Comparison of ENCODE assay signal across 21 cellular contexts in genomic region chr6:36374194-36374593, GRCh38. TPM values are rescaled to one million over a fixed set of nuclear protein-coding genes. Genes with fewer than 3 reads are reported as not detected.
DNase-seq lines count a peak whose midpoint lies in the region; ATAC-seq and TF ChIP-seq lines count a peak whose summit lies in the region.
"Had no signal": no experiment of that assay in that cellular context is flagged by ENCODE, and none has a peak within 500 bp of the region (broad histone marks: within the 10 kb centered on the region; RNA-seq: fewer than 3 reads in every experiment).

No MANE protein-coding gene starts in this region.

- peaks cover 0 to 5% of the 10 kb centered on the region in 2 experiments; a peak in 1 of 4 replicates for H3K4me1 ChIP-seq in SK-N-SH (ENCODE audit: control insufficient read depth in 1 of 2, insufficient read depth in 2 of 2, low read depth in 1 of 2, low read length in 1 of 2)
- peaks cover 22% of the 10 kb centered on the region for H3K4me1 ChIP-seq in PC-9 (replicated peaks; ENCODE audit: insufficient read depth)
- H3K4me1 ChIP-seq in neuronal stem cell (ENCODE audit: control insufficient read depth in 2 of 2, insufficient read depth in 1 of 2, low read depth in 1 of 2, low read length in 2 of 2): no peaks in the 10 kb centered on the region
- H3K4me1 ChIP-seq: Caco-2 had no signal

- no peak overlapping the region for H2AFZ ChIP-seq in SK-N-SH (ENCODE audit: low read depth)
- no peak overlapping the region for H2AFZ ChIP-seq in PC-9
- H2AFZ ChIP-seq in neuronal stem cell (ENCODE audit: low read length): no peak overlapping the region
- H2AFZ ChIP-seq: GM23248 had no signal

- H4K20me1 ChIP-seq in SK-N-SH (ENCODE audit: insufficient read depth) (no peaks in the 10 kb centered on the region), PC-9 (ENCODE audit: insufficient read depth) (no peaks in the 10 kb centered on the region)
- H4K20me1 ChIP-seq: BLaER1 had no signal

- H2BK12ac ChIP-seq in neuronal stem cell (ENCODE audit: low read length): peak overlapping the region; percentile 27

- no peak overlapping the region for H3K23ac ChIP-seq in neuronal stem cell (ENCODE audit: low read depth, low read length, poor library complexity)

- peak overlapping the region; percentile 61 for H3K18ac ChIP-seq in neuronal stem cell (ENCODE audit: low read length)

- TF ChIP-seq CTCF in SK-N-SH (IDR thresholded peaks at IDR 0.05) (no peak), PC-9 (conservative IDR thresholded peaks at IDR 0.05) (no peak)

- H3F3A ChIP-seq in SK-N-SH (replicated peaks; ENCODE audit: insufficient read depth): no peaks in the 10 kb centered on the region
- H3F3A ChIP-seq in PC-9 (ENCODE audit: insufficient read depth, low read depth): peaks cover 18% of the 10 kb centered on the region; the same call in 1 of the 2 replicates

- H4K8ac ChIP-seq in neuronal stem cell (ENCODE audit: low read depth, low read length): no peak overlapping the region

- H3K79me1 ChIP-seq in neuronal stem cell (ENCODE audit: low read depth, low read length): no peaks in the 10 kb centered on the region

- ATAC-seq in SK-N-SH treated with all-trans-retinoic acid at 6 μM for 48 hours: no peak
- ATAC-seq: CD8-positive, alpha-beta T cell had no signal

- POLR2A ChIA-PET in SK-N-SH (lab: Yijun Ruan, JAX): no interaction called here
- POLR2A ChIA-PET in PC-9 (lab: Charles Lee; ENCODE audit: unreplicated experiment): interaction anchor here (0.7 kb wide), 1 partner anchor 559 kb away, joined by 6 read pairs; no protein-coding TSS in a partner anchor

- no peak overlapping the region for H2BK5ac ChIP-seq in neuronal stem cell (ENCODE audit: low read length)

- H3K9me2 ChIP-seq in SK-N-SH (no peaks in the 10 kb centered on the region), PC-9 (ENCODE audit: insufficient read depth) (no peaks in the 10 kb centered on the region)

- H3K9ac ChIP-seq in SK-N-SH (no peak overlapping the region), neuronal stem cell (ENCODE audit: low read depth, low read length, poor library complexity) (no peak overlapping the region)
- H3K9ac ChIP-seq: BLaER1, GM23248 had no signal

- H3K79me2 ChIP-seq in SK-N-SH (ENCODE audit: insufficient read depth) (no peaks in the 10 kb centered on the region), PC-9 (ENCODE audit: low read depth) (no peaks in the 10 kb centered on the region)

- BruUV-seq in PC-9 (replicated peaks; lab: Mats Ljungman, UMichigan): no TSS peak

- H3K14ac ChIP-seq in neuronal stem cell (ENCODE audit: low read length): no peak overlapping the region

- intact Hi-C loops in PC-9 (cut with micrococcal nuclease; ENCODE audit: unreplicated experiment): no loop called here

- no peak overlapping the region for H3K4me3 Mint-ChIP-seq in activated T-cell treated with anti-CD3 and anti-CD28 coated beads, Interleukin-2, amount 50 U/mL, for 24 hours
- H3K4me3 Mint-ChIP-seq: B cell; CD4-positive, CD25-positive, alpha-beta regulatory T cell; CD8-positive, alpha-beta T cell had no signal

- H3K4me1 Mint-ChIP-seq in activated T-cell treated with anti-CD3 and anti-CD28 coated beads, Interleukin-2, amount 50 U/mL, for 24 hours (ENCODE audit: low read depth): no peaks in the 10 kb centered on the region

- H4K91ac ChIP-seq in neuronal stem cell (ENCODE audit: low read depth, low read length, poor library complexity): no peak overlapping the region

- no peak overlapping the region for H2BK15ac ChIP-seq in neuronal stem cell (ENCODE audit: low read length)

- H3K27me3 Mint-ChIP-seq in activated T-cell treated with anti-CD3 and anti-CD28 coated beads, Interleukin-2, amount 50 U/mL, for 24 hours: peaks cover 5% of the 10 kb centered on the region

- H3K4me3 ChIP-seq in SK-N-SH (ENCODE audit: low read depth in 2 of 2, low read length in 1 of 2) (no peak overlapping the region), PC-9 (no peak overlapping the region), neuronal stem cell (ENCODE audit: low read length in 2 of 2) (no peak overlapping the region)
- H3K4me3 ChIP-seq: BLaER1, GM23248 had no signal

- CTCF ChIA-PET in SK-N-SH (lab: Yijun Ruan, JAX): interaction anchor here (1.0 to 1.3 kb wide), 2 partner anchors 33 to 105 kb away, joined by 4 to 5 read pairs; no protein-coding TSS in a partner anchor
- CTCF ChIA-PET in PC-9 (lab: Charles Lee): no interaction called here

- no peak overlapping the region for H3K4ac ChIP-seq in neuronal stem cell (ENCODE audit: low read length)

- no peak for DNase-seq in SK-N-SH
- DNase-seq in PC-9: no peak
- no peak for DNase-seq in neuronal stem cell (ENCODE audit: low spot score)
- DNase-seq in activated T-cell treated with anti-CD3 and anti-CD28 coated beads, Interleukin-2, amount 50 U/mL, for 24 hours: no peak
- no peak for DNase-seq in GM19240 (ENCODE audit: insufficient read length, low spot score)
- DNase-seq in activated CD8-positive, alpha-beta memory T cell treated with anti-CD3 and anti-CD28 coated beads for 24 hours: no peak
- DNase-seq: Caco-2; CD4-positive, CD25-positive, alpha-beta regulatory T cell; CD8-positive, alpha-beta T cell; DMS153; DND-41; H7; HCEC 1CT had no signal

- TF ChIP-seq RAD21 in SK-N-SH (IDR thresholded peaks at IDR 0.05; ENCODE audit: low read length): no peak

- no peak overlapping the region for H2AK5ac ChIP-seq in neuronal stem cell (ENCODE audit: low read depth, low read length)

- H3K4me2 ChIP-seq in SK-N-SH (no peak overlapping the region), PC-9 (0 out of 2 replicates have a peak overlapping the region, but pooled peaks have one; percentile 2), neuronal stem cell (ENCODE audit: insufficient read depth, low read length, poor library complexity, severe bottlenecking) (no peak overlapping the region)
- H3K4me2 ChIP-seq: BLaER1 had no signal

- no peak for TF ChIP-seq EP300 in SK-N-SH (IDR thresholded peaks at IDR 0.05; ENCODE audit: borderline replicate concordance in 1 of 2, low read depth in 1 of 2, low read length in 1 of 2)

- no peak overlapping the region for H3K27ac Mint-ChIP-seq in activated T-cell treated with anti-CD3 and anti-CD28 coated beads, Interleukin-2, amount 50 U/mL, for 24 hours
- H3K27ac Mint-ChIP-seq: B cell; CD4-positive, CD25-positive, alpha-beta regulatory T cell; CD8-positive, alpha-beta T cell had no signal

- no peak overlapping the region for H3K27ac ChIP-seq in SK-N-SH (ENCODE audit: low read depth in 2 of 2, low read length in 1 of 2)
- no peak overlapping the region for H3K27ac ChIP-seq in PC-9
- H3K27ac ChIP-seq in neuronal stem cell (replicated peaks; ENCODE audit: low read length): no peak overlapping the region
- H3K27ac ChIP-seq: 22Rv1, BLaER1, C4-2B, GM23248 had no signal

- no peak overlapping the region for H2BK120ac ChIP-seq in neuronal stem cell (ENCODE audit: low read depth, low read length)

- no peaks in the 10 kb centered on the region for H3K9me3 Mint-ChIP-seq in activated T-cell treated with anti-CD3 and anti-CD28 coated beads, Interleukin-2, amount 50 U/mL, for 24 hours
- H3K9me3 Mint-ChIP-seq: CD8-positive, alpha-beta T cell had no signal

- WGBS in SK-N-SH (ENCODE audit: low lambda C conversion rate): 69% methylated on average over 4 of the region's 4 CpGs
- WGBS in neuronal stem cell (ENCODE audit: extremely low coverage in 2 of 2, insufficient read length in 2 of 2, insufficient replicate concordance in 1 of 2), 2 donors: no CpG with 5 or more reads among the region's 4 CpGs

- no peaks in the 10 kb centered on the region for H3K9me3 ChIP-seq in SK-N-SH
- no peaks in the 10 kb centered on the region for H3K9me3 ChIP-seq in PC-9 (ENCODE audit: insufficient read depth, low read depth)
- no peaks in the 10 kb centered on the region for H3K9me3 ChIP-seq in neuronal stem cell (replicated peaks in 1 of 2; ENCODE audit: control insufficient read depth in 2 of 2, insufficient read depth in 1 of 2, low read depth in 1 of 2, low read length in 2 of 2)
- H3K9me3 ChIP-seq: BLaER1, Caco-2 had no signal

- H3K36me3 ChIP-seq in SK-N-SH (replicated peaks in 1 of 2; ENCODE audit: control insufficient read depth in 1 of 2, insufficient read depth in 2 of 2, low read length in 1 of 2): no peaks in the 10 kb centered on the region
- no peaks in the 10 kb centered on the region for H3K36me3 ChIP-seq in PC-9 (ENCODE audit: low read depth)
- H3K36me3 ChIP-seq in neuronal stem cell (replicated peaks in 1 of 2; ENCODE audit: control insufficient read depth in 2 of 2, insufficient read depth in 2 of 2, low read length in 2 of 2): no peaks in the 10 kb centered on the region
- H3K36me3 ChIP-seq: BLaER1 had no signal

- H3K27me3 ChIP-seq in SK-N-SH (ENCODE audit: insufficient read depth) (no peaks in the 10 kb centered on the region), PC-9 (ENCODE audit: insufficient read depth, low read depth) (no peaks in the 10 kb centered on the region), neuronal stem cell (ENCODE audit: control insufficient read depth in 3 of 3, insufficient read depth in 3 of 3, low read depth in 1 of 3, low read length in 3 of 3) (peaks cover 0 to 42% (median 0%) of the 10 kb centered on the region in 3 experiments)
- H3K27me3 ChIP-seq: BLaER1 had no signal

- H3K36me3 Mint-ChIP-seq in activated T-cell treated with anti-CD3 and anti-CD28 coated beads, Interleukin-2, amount 50 U/mL, for 24 hours (ENCODE audit: low read depth): no peaks in the 10 kb centered on the region
- H3K36me3 Mint-ChIP-seq: CD8-positive, alpha-beta T cell had no signal

TF ChIP-seq in SK-N-SH, 30 proteins besides CTCF, POLR2A, EP300 and RAD21 (continues in another document):
- TF ChIP-seq YY1 (IDR thresholded peaks at IDR 0.05; ENCODE audit: low read depth): no peak

TF ChIP-seq in SK-N-SH treated with all-trans-retinoic acid at 6 μM for 48 hours, 23 proteins besides CTCF, POLR2A, EP300 and RAD21 (continues in another document):
- no peak for TF ChIP-seq ZC3H10 (CRISPR knock-in tag; IDR thresholded peaks at IDR 0.05)
- no peak for TF ChIP-seq RARB (CRISPR knock-in tag; IDR thresholded peaks at IDR 0.05)
- TF ChIP-seq GLIS3 (CRISPR knock-in tag; IDR thresholded peaks at IDR 0.05): no peak

RNA-seq across cellular contexts. Expression of gene ETV7, which starts 13.3 kb away (rescaled TPM):
- 0.31 and 0.39 TPM in 2 replicates for polyA plus RNA-seq in SK-N-SH (2012; rRNA removed)
- polyA plus RNA-seq in SK-N-SH (2012; cell fraction: cytosol; rRNA removed): 0.12 and 0.29 TPM in 2 replicates
- 0.42 and 0.58 TPM in 2 replicates for polyA plus RNA-seq in SK-N-SH (2012; cell fraction: nucleus; rRNA removed)
- total RNA-seq in PC-9 (2021): 0.57 and 0.83 TPM in 2 replicates
- polyA plus RNA-seq in neuronal stem cell (2013, experiment 1 of 2): 0.24 TPM
- 0.25 TPM for polyA plus RNA-seq in neuronal stem cell (2013, experiment 2 of 2)

RNA-seq across cellular contexts. Expression of gene BNIP5, which starts 37.5 kb away (rescaled TPM):
- not detected in 2 replicates for polyA plus RNA-seq in SK-N-SH (2012; rRNA removed)
- polyA plus RNA-seq in SK-N-SH (2012; cell fraction: cytosol; rRNA removed): not detected in 2 replicates
- polyA plus RNA-seq in SK-N-SH (2012; cell fraction: nucleus; rRNA removed): not detected in 2 replicates
- total RNA-seq in PC-9 (2021): not detected in 2 replicates
- polyA plus RNA-seq in neuronal stem cell (2013, experiment 1 of 2): 0.01 TPM
- 0.03 TPM for polyA plus RNA-seq in neuronal stem cell (2013, experiment 2 of 2)
- total RNA-seq: CD4-positive, CD25-positive, alpha-beta regulatory T cell; CD8-positive, alpha-beta T cell; GM23248; H1; H7 had no signal
- polyA plus RNA-seq: AG04450; CD4-positive, CD25-positive, alpha-beta regulatory T cell; GM23248; H1 had no signal
